Comparison of ENCODE assay signal across 15 cellular contexts in the genomic region with DNA sequence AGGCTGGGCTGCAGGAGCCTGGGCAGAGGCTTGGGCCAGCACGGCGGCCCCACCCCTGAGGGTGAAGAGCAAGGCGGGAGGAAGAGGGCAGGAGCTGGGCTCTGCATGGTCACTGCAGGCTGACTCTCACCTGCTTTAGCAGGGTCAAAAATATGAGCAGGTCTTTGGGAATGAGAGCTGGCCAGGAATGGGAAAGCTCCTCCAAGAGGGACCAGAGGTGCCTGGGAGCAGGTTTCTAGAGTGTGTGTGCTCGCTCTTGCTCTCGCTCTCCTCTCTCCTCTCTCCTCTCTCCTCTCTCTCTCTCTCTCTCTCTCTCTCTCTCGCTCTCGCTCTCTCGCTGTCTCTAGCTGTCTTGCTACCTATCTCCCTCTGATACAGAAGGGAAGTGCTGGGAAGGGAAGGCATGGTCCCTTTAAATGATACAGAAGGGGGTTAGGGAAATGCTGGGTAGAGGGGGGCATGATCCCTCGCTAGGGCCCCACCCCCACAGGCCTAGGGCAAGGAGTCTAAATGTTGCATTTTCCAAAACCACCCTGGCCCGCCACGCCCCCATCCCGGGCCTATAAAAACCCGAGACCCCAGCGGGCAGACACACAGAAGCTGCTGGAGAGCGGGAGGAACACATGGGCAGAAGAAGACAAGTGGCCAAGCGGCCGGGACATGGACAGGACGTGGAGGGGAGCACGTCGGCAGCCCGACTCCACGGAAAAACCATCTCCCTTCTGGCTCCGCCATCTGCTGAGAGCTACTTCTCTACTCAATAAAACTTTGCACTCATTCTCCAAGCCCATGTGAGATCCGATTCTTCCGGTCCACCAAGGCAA. TPM values are rescaled to one million over a fixed set of nuclear protein-coding genes. Genes with fewer than 3 reads are reported as not detected.
DNase-seq lines count a peak whose midpoint lies in the region; ATAC-seq and TF ChIP-seq lines count a peak whose summit lies in the region.
"Had no signal": no experiment of that assay in that cellular context is flagged by ENCODE, and none has a peak within 500 bp of the region (broad histone marks: within the 10 kb centered on the region; RNA-seq: fewer than 3 reads in every experiment).

No MANE protein-coding gene starts in this region.

- H3K9me3 ChIP-seq in heart left ventricle (no peaks in the 10 kb centered on the region), vagina (no peaks in the 10 kb centered on the region)

- no peak overlapping the region for H3K4me3 ChIP-seq in heart left ventricle
- H3K4me3 ChIP-seq in vagina = no peak overlapping the region

- ATAC-seq in heart left ventricle = peak in 3 of 4 donors; percentile 36 to 63 (median 48)
- ATAC-seq in Right ventricle myocardium inferior = no peak
- ATAC-seq in activated CD8-positive, alpha-beta T cell treated with anti-CD3 and anti-CD28 coated beads, Interleukin-2, amount 10 ng/mL, durations not matched to agents 7 days and 5 days = no peak
- ATAC-seq in HG02852 (IDR thresholded peaks at IDR 0.05; ENCODE audit: unreplicated experiment) = no peak

- peak overlapping the region; percentile 8 to 80 (median 56) for H3K27ac Mint-ChIP-seq in brain
- H3K27ac Mint-ChIP-seq in neural crest cell (ENCODE audit: unreplicated experiment) = peak overlapping the region; percentile 63
- H3K27ac Mint-ChIP-seq in activated CD8-positive, alpha-beta T cell treated with anti-CD3 and anti-CD28 coated beads, Interleukin-2, amount 10 ng/mL, durations not matched to agents 7 days and 5 days = no peak overlapping the region
- H3K27ac Mint-ChIP-seq: activated CD4-positive, alpha-beta T cell treated with anti-CD3 and anti-CD28 coated beads for 36 hours; HFFc6 had no signal

- H3K9me3 Mint-ChIP-seq in brain (no peaks in the 10 kb centered on the region), neural crest cell (no peaks in the 10 kb centered on the region)
- no peaks in the 10 kb centered on the region for H3K9me3 Mint-ChIP-seq in activated CD8-positive, alpha-beta T cell treated with anti-CD3 and anti-CD28 coated beads, Interleukin-2, amount 10 ng/mL, durations not matched to agents 7 days and 5 days (ENCODE audit: insufficient read depth)
- H3K9me3 Mint-ChIP-seq: central memory CD8-positive, alpha-beta T cell; HFFc6 had no signal

- H3K27me3 ChIP-seq in heart left ventricle = peaks cover 0 to 25% (median 3%) of the 10 kb centered on the region in 9 donors
- no peaks in the 10 kb centered on the region for H3K27me3 ChIP-seq in vagina

- CTCF ChIA-PET in activated CD8-positive, alpha-beta T cell treated with anti-CD3 and anti-CD28 coated beads, Interleukin-2, amount 10 ng/mL, durations not matched to agents 7 days and 5 days (lab: Charles Lee) = no interaction called here

- TF ChIP-seq CTCF in heart left ventricle (IDR thresholded peaks at IDR 0.05) (no peak), brain (conservative IDR thresholded peaks at IDR 0.05) (no peak), neural crest cell (conservative IDR thresholded peaks at IDR 0.05) (no peak), vagina (IDR thresholded peaks at IDR 0.05) (no peak)

- H3K36me3 ChIP-seq in heart left ventricle (no peaks in the 10 kb centered on the region), vagina (no peaks in the 10 kb centered on the region)

- POLR2A ChIA-PET in activated CD8-positive, alpha-beta T cell treated with anti-CD3 and anti-CD28 coated beads, Interleukin-2, amount 10 ng/mL, durations not matched to agents 7 days and 5 days (lab: Charles Lee) = no interaction called here

- H3K27me3 Mint-ChIP-seq in brain = peaks cover 12% of the 10 kb centered on the region
- H3K27me3 Mint-ChIP-seq in neural crest cell (ENCODE audit: low read depth) = no peaks in the 10 kb centered on the region
- peaks cover 7% of the 10 kb centered on the region for H3K27me3 Mint-ChIP-seq in activated CD8-positive, alpha-beta T cell treated with anti-CD3 and anti-CD28 coated beads, Interleukin-2, amount 10 ng/mL, durations not matched to agents 7 days and 5 days (ENCODE audit: low read depth)

- H3K36me3 Mint-ChIP-seq in brain = no peaks in the 10 kb centered on the region
- H3K36me3 Mint-ChIP-seq in neural crest cell (ENCODE audit: low read depth) = no peaks in the 10 kb centered on the region
- H3K36me3 Mint-ChIP-seq in activated CD8-positive, alpha-beta T cell treated with anti-CD3 and anti-CD28 coated beads, Interleukin-2, amount 10 ng/mL, durations not matched to agents 7 days and 5 days (ENCODE audit: low read depth) = no peaks in the 10 kb centered on the region

- H3K4me3 Mint-ChIP-seq in brain (peak overlapping the region in 1 of 5 experiments; percentile 24), neural crest cell (no peak overlapping the region)
- no peak overlapping the region for H3K4me3 Mint-ChIP-seq in activated CD8-positive, alpha-beta T cell treated with anti-CD3 and anti-CD28 coated beads, Interleukin-2, amount 10 ng/mL, durations not matched to agents 7 days and 5 days
- H3K4me3 Mint-ChIP-seq: activated CD4-positive, alpha-beta T cell treated with anti-CD3 and anti-CD28 coated beads for 36 hours; central memory CD8-positive, alpha-beta T cell; HFFc6 had no signal

- intact Hi-C loops in heart left ventricle (cut with DNase I) = no loop called here
- intact Hi-C loops in Right ventricle myocardium inferior (cut with DNase I) = no loop called here
- intact Hi-C loops in vagina (cut with DNase I) = no loop called here

- peaks cover 53% of the 10 kb centered on the region for H3K4me1 Mint-ChIP-seq in brain
- no peaks in the 10 kb centered on the region for H3K4me1 Mint-ChIP-seq in neural crest cell
- H3K4me1 Mint-ChIP-seq in activated CD8-positive, alpha-beta T cell treated with anti-CD3 and anti-CD28 coated beads, Interleukin-2, amount 10 ng/mL, durations not matched to agents 7 days and 5 days (ENCODE audit: low read depth) = no peaks in the 10 kb centered on the region
- H3K4me1 Mint-ChIP-seq: activated CD4-positive, alpha-beta T cell treated with anti-CD3 and anti-CD28 coated beads for 36 hours; central memory CD8-positive, alpha-beta T cell had no signal

- DNase-seq in heart left ventricle (peak in 1 of 5 donors; percentile 17), Right ventricle myocardium inferior (ENCODE audit: missing footprints) (no peak), neural crest cell (ENCODE audit: low read depth, low spot score) (no peak), vagina (ENCODE audit: extremely low spot score in 2 of 2) (no peak), DMS79 (lab: John Stamatoyannopoulos, UW) (no peak)
- DNase-seq in activated CD8-positive, alpha-beta T cell treated with anti-CD3 and anti-CD28 coated beads, Interleukin-2, amount 10 ng/mL, durations not matched to agents 7 days and 5 days = no peak
- DNase-seq: HFFc6, T-helper 2 cell had no signal

- H3K4me1 ChIP-seq in heart left ventricle (peaks cover 0 to 29% (median 20%) of the 10 kb centered on the region in 12 donors), vagina (peaks cover 29% of the 10 kb centered on the region)

- H3K27ac ChIP-seq in heart left ventricle = no peak overlapping the region
- peak overlapping the region; percentile 7 for H3K27ac ChIP-seq in vagina

- WGBS in heart left ventricle, 4 donors = 47 to 56% (median 52%) methylated on average over 24 to 25 of the region's 25 CpGs

- TF ChIP-seq POLR2A in heart left ventricle (IDR thresholded peaks at IDR 0.05) = no peak
- no peak for TF ChIP-seq POLR2A in vagina (IDR thresholded peaks at IDR 0.05)

RNA-seq across cellular contexts. Expression of a gene that starts 34.4 kb away (rescaled TPM):
- total RNA-seq in heart left ventricle = not detected
- polyA plus RNA-seq in heart left ventricle = not detected
- not detected for total RNA-seq in Right ventricle myocardium inferior
- not detected for polyA plus RNA-seq in brain (ENCODE audit: insufficient read depth, low read depth, low replicate concordance)
- total RNA-seq in neural crest cell = not detected in 2 replicates
- not detected for total RNA-seq in vagina
- under 1 TPM in 1 of 2 experiments, not detected in 1; 0.13 TPM for total RNA-seq in activated CD8-positive, alpha-beta T cell treated with anti-CD3 and anti-CD28 coated beads, Interleukin-2, amount 10 ng/mL, durations not matched to agents 7 days and 5 days
- total RNA-seq: activated CD4-positive, alpha-beta T cell treated with anti-CD3 and anti-CD28 coated beads for 36 hours; fibroblast of villous mesenchyme; HFFc6; lung microvascular endothelial cell; urinary bladder had no signal
- polyA plus RNA-seq: urinary bladder had no signal

Comparison
In these comparisons a context has a peak if more than half of its experiments do, and no peak if none do; other contexts are left out.
1. ATAC-seq: peak in heart left ventricle (3 of 4); none in Right ventricle myocardium inferior (single experiment), activated CD8-positive, alpha-beta T cell treated with anti-CD3 and anti-CD28 coated beads, Interleukin-2, amount 10 ng/mL, durations not matched to agents 7 days and 5 days (single experiment) and HG02852 (single experiment).